In genomic region chr7:43721193-43721806, GRCh38 we compare ENCODE assay signal across 8 cellular contexts. TPM values are rescaled to one million over a fixed set of nuclear protein-coding genes. Genes with fewer than 3 reads are reported as not detected.
DNase-seq lines count a peak whose midpoint lies in the region; ATAC-seq, FAIRE-seq and TF ChIP-seq lines count a peak whose summit lies in the region.

No MANE protein-coding gene starts in this region.

- in situ Hi-C loops in astrocyte of the cerebellum (cut with HindIII; ENCODE audit: low sequenced_read_pairs), result no loop called here

- no peaks in the 10 kb centered on the region for H3K9me3 Mint-ChIP-seq in activated CD4-positive, alpha-beta T cell treated with anti-CD3 and anti-CD28 coated beads, Interleukin-2, amount 10 ng/mL, durations not matched to agents 24 days and 14 days

- peak; percentile 70 for DNase-seq in activated CD4-positive, alpha-beta T cell treated with anti-CD3 and anti-CD28 coated beads, Interleukin-2, amount 10 ng/mL, durations not matched to agents 24 days and 14 days
- DNase-seq in activated CD4-positive, alpha-beta T cell treated with anti-CD3 and anti-CD28 coated beads for 48 hours, result no peak
- DNase-seq in NCI-H146 treated with DMSO at 0.1 percent for 48 hours (lab: John Stamatoyannopoulos, UW; ENCODE audit: unreplicated experiment), result peak; percentile 3
- DNase-seq in astrocyte of the cerebellum (ENCODE audit: low read depth), result peak; percentile 63
- DNase-seq in kidney tubule cell (ENCODE audit: low spot score), result peak; percentile 49
- DNase-seq in GM12891 (ENCODE audit: insufficient read length, low spot score), result no peak

- peak; percentile 25 for TF ChIP-seq CTCF in astrocyte of the cerebellum (IDR thresholded peaks at IDR 0.05; ENCODE audit: low read depth, low read length, missing control alignments)

- no peaks in the 10 kb centered on the region for H3K27me3 Mint-ChIP-seq in activated CD4-positive, alpha-beta T cell treated with anti-CD3 and anti-CD28 coated beads, Interleukin-2, amount 10 ng/mL, durations not matched to agents 24 days and 14 days

- no peak for TF ChIP-seq POLR2A in GM12891 (IDR thresholded peaks at IDR 0.05; ENCODE audit: low read depth, low read length)

- H3K4me3 ChIP-seq in astrocyte of the cerebellum (ENCODE audit: low read depth, low read length), result no peak overlapping the region

- peaks cover 19% of the 10 kb centered on the region for H3K36me3 Mint-ChIP-seq in activated CD4-positive, alpha-beta T cell treated with anti-CD3 and anti-CD28 coated beads, Interleukin-2, amount 10 ng/mL, durations not matched to agents 24 days and 14 days (ENCODE audit: low read depth)

- no peak overlapping the region for H3K27ac Mint-ChIP-seq in activated CD4-positive, alpha-beta T cell treated with anti-CD3 and anti-CD28 coated beads, Interleukin-2, amount 10 ng/mL, durations not matched to agents 24 days and 14 days

- no peak for ATAC-seq in GM21528 (IDR thresholded peaks at IDR 0.05; ENCODE audit: low FRiP score, unreplicated experiment)
- no peak for ATAC-seq in GM19463 (IDR thresholded peaks at IDR 0.05; ENCODE audit: unreplicated experiment)

- H3K4me3 Mint-ChIP-seq in activated CD4-positive, alpha-beta T cell treated with anti-CD3 and anti-CD28 coated beads, Interleukin-2, amount 10 ng/mL, durations not matched to agents 24 days and 14 days, result no peak overlapping the region

- intact Hi-C loops in activated CD4-positive, alpha-beta T cell treated with anti-CD3 and anti-CD28 coated beads, Interleukin-2, amount 10 ng/mL, durations not matched to agents 24 days and 14 days (cut with micrococcal nuclease), result loop anchor here (1.0 kb wide), 1 partner anchor 139 kb away; no protein-coding TSS in a partner anchor

- H3K4me1 Mint-ChIP-seq in activated CD4-positive, alpha-beta T cell treated with anti-CD3 and anti-CD28 coated beads, Interleukin-2, amount 10 ng/mL, durations not matched to agents 24 days and 14 days, result peaks cover 33% of the 10 kb centered on the region

- no peak for FAIRE-seq in GM12891 (lab: Jason Lieb, UNC)

TF ChIP-seq in GM12891, 5 proteins besides CTCF, POLR2A, EP300 and RAD21:
- no peak for TF ChIP-seq SPI1 (IDR thresholded peaks at IDR 0.05; ENCODE audit: low read depth, low read length)
TF ChIP-seq in GM12891: peak in this region for 0.

RNA-seq across cellular contexts. Expression of gene COA1, which starts 8.0 kb away (rescaled TPM):
- total RNA-seq in activated CD4-positive, alpha-beta T cell treated with anti-CD3 and anti-CD28 coated beads, Interleukin-2, amount 10 ng/mL, durations not matched to agents 24 days and 14 days, result 79.0 and 79.3 TPM in 2 replicates
- polyA plus RNA-seq in GM12891 (2012; ENCODE audit: low read depth, missing spikeins), result 66.7 TPM

RNA-seq across cellular contexts. Expression of gene BLVRA, which starts 37.2 kb away (rescaled TPM):
- total RNA-seq in activated CD4-positive, alpha-beta T cell treated with anti-CD3 and anti-CD28 coated beads, Interleukin-2, amount 10 ng/mL, durations not matched to agents 24 days and 14 days, result 39.9 and 43.4 TPM in 2 replicates
- 46.3 TPM for polyA plus RNA-seq in GM12891 (2012; ENCODE audit: low read depth, missing spikeins)

Comparison
In these comparisons a context has a peak if more than half of its experiments do, and no peak if none do; other contexts are left out.
1. DNase-seq: peak in activated CD4-positive, alpha-beta T cell treated with anti-CD3 and anti-CD28 coated beads, Interleukin-2, amount 10 ng/mL, durations not matched to agents 24 days and 14 days (single experiment), NCI-H146 treated with DMSO at 0.1 percent for 48 hours (single experiment), astrocyte of the cerebellum (single experiment) and kidney tubule cell (single experiment); none in activated CD4-positive, alpha-beta T cell treated with anti-CD3 and anti-CD28 coated beads for 48 hours (single experiment) and GM12891 (single experiment).